Comparison of ENCODE assay signal across 18 cellular contexts in the genomic region with DNA sequence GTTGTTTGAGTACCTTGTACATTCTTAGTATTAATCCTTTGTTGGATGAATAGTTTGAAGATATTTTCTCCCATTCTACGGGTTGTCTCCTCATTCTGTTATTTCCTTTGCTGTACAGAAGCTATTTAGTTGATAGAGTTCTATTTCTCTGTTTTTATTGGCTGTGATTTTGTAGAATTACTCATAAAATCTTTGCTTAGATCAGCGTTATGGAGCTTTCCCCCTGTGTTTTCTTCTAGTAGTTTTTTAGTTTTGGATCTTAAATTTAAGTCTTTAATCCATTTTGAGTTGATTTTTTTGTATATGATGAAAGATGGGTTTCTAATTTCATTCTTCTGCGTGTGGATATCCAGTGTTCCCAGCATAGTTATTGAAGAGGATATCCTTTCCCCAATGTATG. TPM values are rescaled to one million over a fixed set of nuclear protein-coding genes. Genes with fewer than 3 reads are reported as not detected.
DNase-seq lines count a peak whose midpoint lies in the region; ATAC-seq and TF ChIP-seq lines count a peak whose summit lies in the region.
"Had no signal": no experiment of that assay in that cellular context is flagged by ENCODE, and none has a peak within 500 bp of the region (broad histone marks: within the 10 kb centered on the region; RNA-seq: fewer than 3 reads in every experiment).

No MANE protein-coding gene starts in this region.

- no peak overlapping the region for H3K4me2 ChIP-seq in IMR-90 (ENCODE audit: low read depth, low read length)
- H3K4me2 ChIP-seq: SK-N-SH had no signal

- no peak overlapping the region for H3K56ac ChIP-seq in IMR-90 (ENCODE audit: extremely low read depth, insufficient read depth, low read length)

- dilution Hi-C loops in IMR-90 (cut with HindIII; ENCODE audit: low sequenced_read_pairs, unreplicated experiment): no loop called here

- no peak for TF ChIP-seq EP300 in suprapubic skin (IDR thresholded peaks at IDR 0.05)

- H4K91ac ChIP-seq in IMR-90 (ENCODE audit: insufficient read depth, low read depth, low read length): no peak overlapping the region

- in situ Hi-C loops in IMR-90 (cut with MboI; ENCODE audit: low sequenced_read_pairs): no loop called here

- no peak for TF ChIP-seq POLR2A in IMR-90 (IDR thresholded peaks at IDR 0.05; ENCODE audit: low read depth, low read length)
- no peak for TF ChIP-seq POLR2A in suprapubic skin (IDR thresholded peaks at IDR 0.05)
- TF ChIP-seq POLR2A in GM18505 (IDR thresholded peaks at IDR 0.05; ENCODE audit: borderline replicate concordance, extremely low read depth, insufficient read depth, insufficient read length): no peak

- TF ChIP-seq CTCF in IMR-90 (conservative IDR thresholded peaks at IDR 0.05; ENCODE audit: low read depth, low read length): no peak
- TF ChIP-seq CTCF in suprapubic skin (IDR thresholded peaks at IDR 0.05): no peak

- no TSS peak for BruUV-seq in IMR-90 (replicated peaks; lab: Mats Ljungman, UMichigan)

- H2BK120ac ChIP-seq in IMR-90 (ENCODE audit: low read depth, low read length): no peak overlapping the region

- peaks cover 2% of the 10 kb centered on the region for H3K36me3 Mint-ChIP-seq in activated naive CD4-positive, alpha-beta T cell treated with anti-CD3 and anti-CD28 coated beads for 36 hours (ENCODE audit: low read depth)
- H3K36me3 Mint-ChIP-seq in central memory CD8-positive, alpha-beta T cell (ENCODE audit: insufficient read depth): peaks cover 38% of the 10 kb centered on the region
- H3K36me3 Mint-ChIP-seq in stimulated activated effector memory CD8-positive, alpha-beta T cell treated with anti-CD3 and anti-CD28 coated beads, Interleukin-12 subunit alpha, Interleukin-12 subunit beta, amount 100 ng/mL, for 72 hours: peaks cover 93% of the 10 kb centered on the region

- H3K27ac Mint-ChIP-seq in activated naive CD4-positive, alpha-beta T cell treated with anti-CD3 and anti-CD28 coated beads for 36 hours: peak overlapping the region; percentile 32
- H3K27ac Mint-ChIP-seq in central memory CD8-positive, alpha-beta T cell (ENCODE audit: low read depth): peak overlapping the region; percentile 77
- peak overlapping the region; percentile 86 for H3K27ac Mint-ChIP-seq in stimulated activated effector memory CD8-positive, alpha-beta T cell treated with anti-CD3 and anti-CD28 coated beads, Interleukin-12 subunit alpha, Interleukin-12 subunit beta, amount 100 ng/mL, for 72 hours
- H3K27ac Mint-ChIP-seq: activated naive CD8-positive, alpha-beta T cell treated with anti-CD3 and anti-CD28 coated beads, Interleukin-2, amount 10 ng/mL, durations not matched to agents 7 days and 5 days had no signal

- H3K27me3 Mint-ChIP-seq in activated naive CD4-positive, alpha-beta T cell treated with anti-CD3 and anti-CD28 coated beads for 36 hours (ENCODE audit: low read depth): no peaks in the 10 kb centered on the region
- no peaks in the 10 kb centered on the region for H3K27me3 Mint-ChIP-seq in central memory CD8-positive, alpha-beta T cell
- H3K27me3 Mint-ChIP-seq: activated naive CD8-positive, alpha-beta T cell treated with anti-CD3 and anti-CD28 coated beads, Interleukin-2, amount 10 ng/mL, durations not matched to agents 7 days and 5 days had no signal

- peaks cover 60% of the 10 kb centered on the region for H3K4me1 Mint-ChIP-seq in activated naive CD4-positive, alpha-beta T cell treated with anti-CD3 and anti-CD28 coated beads for 36 hours (ENCODE audit: low read depth)
- H3K4me1 Mint-ChIP-seq in central memory CD8-positive, alpha-beta T cell: peaks cover 64% of the 10 kb centered on the region
- H3K4me1 Mint-ChIP-seq in stimulated activated effector memory CD8-positive, alpha-beta T cell treated with anti-CD3 and anti-CD28 coated beads, Interleukin-12 subunit alpha, Interleukin-12 subunit beta, amount 100 ng/mL, for 72 hours: peaks cover 43% of the 10 kb centered on the region

- no peak overlapping the region for H4K8ac ChIP-seq in IMR-90 (ENCODE audit: low read depth in 2 of 2, low read length in 2 of 2)

- no peak overlapping the region for H3K4me3 Mint-ChIP-seq in activated naive CD4-positive, alpha-beta T cell treated with anti-CD3 and anti-CD28 coated beads for 36 hours
- H3K4me3 Mint-ChIP-seq in central memory CD8-positive, alpha-beta T cell: no peak overlapping the region
- no peak overlapping the region for H3K4me3 Mint-ChIP-seq in stimulated activated effector memory CD8-positive, alpha-beta T cell treated with anti-CD3 and anti-CD28 coated beads, Interleukin-12 subunit alpha, Interleukin-12 subunit beta, amount 100 ng/mL, for 72 hours
- H3K4me3 Mint-ChIP-seq: activated naive CD8-positive, alpha-beta T cell treated with anti-CD3 and anti-CD28 coated beads, Interleukin-2, amount 10 ng/mL, durations not matched to agents 7 days and 5 days had no signal

- no peak overlapping the region for H3K27ac ChIP-seq in IMR-90 (ENCODE audit: insufficient read depth, low read length)
- H3K27ac ChIP-seq in suprapubic skin: no peak overlapping the region
- H3K27ac ChIP-seq: BLaER1 treated with 17β-estradiol and CSF1 and Interleukin-3, amounts not matched to agents 10 nM and 100 nM; HL-60 had no signal

- no peak overlapping the region for H3K18ac ChIP-seq in IMR-90 (ENCODE audit: low read depth, low read length)

- H4K5ac ChIP-seq in IMR-90 (ENCODE audit: low read depth, low read length): no peak overlapping the region

- no peaks in the 10 kb centered on the region for H3K27me3 ChIP-seq in IMR-90 (ENCODE audit: control insufficient read depth, insufficient read depth, low read length)
- H3K27me3 ChIP-seq in suprapubic skin: no peaks in the 10 kb centered on the region
- H3K27me3 ChIP-seq in MG63: no peaks in the 10 kb centered on the region
- H3K27me3 ChIP-seq: BLaER1 treated with 17β-estradiol and CSF1 and Interleukin-3, amounts not matched to agents 10 nM and 100 nM had no signal

- no peak overlapping the region for H2AK5ac ChIP-seq in IMR-90 (ENCODE audit: low read depth, low read length)

- peaks cover 17 to 30% of the 10 kb centered on the region in 2 experiments for H3K79me1 ChIP-seq in IMR-90 (ENCODE audit: low read depth in 1 of 2, low read length in 2 of 2)

- no peaks in the 10 kb centered on the region for H3K9me3 ChIP-seq in IMR-90 (ENCODE audit: control insufficient read depth, insufficient read depth, low read length)
- no peaks in the 10 kb centered on the region for H3K9me3 ChIP-seq in suprapubic skin
- no peaks in the 10 kb centered on the region for H3K9me3 ChIP-seq in MG63
- H3K9me3 ChIP-seq: BLaER1 treated with 17β-estradiol and CSF1 and Interleukin-3, amounts not matched to agents 10 nM and 100 nM; SK-N-SH had no signal

- no peak overlapping the region for H2BK5ac ChIP-seq in IMR-90 (ENCODE audit: low read depth, low read length, poor library complexity, severe bottlenecking)

- CTCF ChIA-PET in activated naive CD4-positive, alpha-beta T cell treated with anti-CD3 and anti-CD28 coated beads for 36 hours (lab: Charles Lee): interaction anchor here (3.6 kb wide), 1 partner anchor 12 kb away, joined by 14 read pairs; no protein-coding TSS in a partner anchor
- CTCF ChIA-PET in IMR-90 (lab: Yijun Ruan, JAX): no interaction called here

- H2AFZ ChIP-seq in IMR-90 (replicated peaks; ENCODE audit: low read length, poor library complexity): no peak overlapping the region

- H2BK20ac ChIP-seq in IMR-90 (ENCODE audit: low read depth, low read length): no peak overlapping the region

- DNase-seq in activated naive CD4-positive, alpha-beta T cell treated with anti-CD3 and anti-CD28 coated beads for 36 hours: no peak
- no peak for DNase-seq in activated naive CD4-positive, alpha-beta T cell treated with anti-CD3 and anti-CD28 coated beads, Interleukin-2, amount 50 U/mL, for 16 hours
- DNase-seq in IMR-90 (no peak), suprapubic skin (ENCODE audit: low spot score in 2 of 2) (no peak), MG63 (no peak)
- DNase-seq in central memory CD8-positive, alpha-beta T cell (ENCODE audit: low spot score in 2 of 2): no peak
- no peak for DNase-seq in stimulated activated effector memory CD8-positive, alpha-beta T cell treated with anti-CD3 and anti-CD28 coated beads, Interleukin-12 subunit alpha, Interleukin-12 subunit beta, amount 100 ng/mL, for 72 hours (ENCODE audit: low spot score in 2 of 2)
- DNase-seq: activated naive CD8-positive, alpha-beta T cell treated with anti-CD3 and anti-CD28 coated beads, Interleukin-2, amount 10 ng/mL, durations not matched to agents 7 days and 5 days; cerebellar nuclear complex; glutamatergic neuron; NCI-H1092 treated with DMSO at 0.1 percent for 48 hours; NCI-H1930; NCI-H226; occipital lobe; SK-N-SH had no signal

- POLR2A ChIA-PET in IMR-90 (lab: Charles Lee; ENCODE audit: unreplicated experiment): no interaction called here

- peaks cover 2% of the 10 kb centered on the region; the same call in 1 of the 2 replicates for H3K4me1 ChIP-seq in IMR-90 (ENCODE audit: control insufficient read depth, insufficient read depth, low read length)
- H3K4me1 ChIP-seq in suprapubic skin: peaks cover 10% of the 10 kb centered on the region

- ATAC-seq in IMR-90 (ENCODE audit: low read depth) (no peak), GM18505 (IDR thresholded peaks at IDR 0.05; ENCODE audit: unreplicated experiment) (no peak)
- no peak for ATAC-seq in central memory CD8-positive, alpha-beta T cell (replicated peaks; ENCODE audit: extremely low read depth, poor library complexity, severe bottlenecking)
- no peak for ATAC-seq in stimulated activated effector memory CD8-positive, alpha-beta T cell treated with anti-CD3 and anti-CD28 coated beads, Interleukin-12 subunit alpha, Interleukin-12 subunit beta, amount 100 ng/mL, for 72 hours

- H3K9ac ChIP-seq in IMR-90 (ENCODE audit: low read depth, low read length): no peak overlapping the region
- H3K9ac ChIP-seq: BLaER1 treated with 17β-estradiol and CSF1 and Interleukin-3, amounts not matched to agents 10 nM and 100 nM; SK-N-SH had no signal

- no peak overlapping the region for H3K4ac ChIP-seq in IMR-90 (ENCODE audit: low read depth, low read length)

- H3K36me3 ChIP-seq in IMR-90 (ENCODE audit: control insufficient read depth, insufficient read depth, low read length) (0 out of 2 replicates have a peak, but pooled peaks cover 2% of the 10 kb centered on the region), suprapubic skin (peaks cover 6% of the 10 kb centered on the region), MG63 (no peaks in the 10 kb centered on the region)

- H2BK15ac ChIP-seq in IMR-90 (ENCODE audit: low read depth, low read length): no peak overlapping the region

- H2AK9ac ChIP-seq in IMR-90 (replicated peaks; ENCODE audit: low read depth, low read length, poor library complexity): no peak overlapping the region

- H3K14ac ChIP-seq in IMR-90 (replicated peaks; ENCODE audit: low read depth, low read length): no peak overlapping the region

- no CpG with 5 or more reads among the region's 3 CpGs for WGBS in IMR-90 (ENCODE audit: extremely low coverage in 2 of 2, insufficient read length in 1 of 2), 2 experiments
- WGBS in suprapubic skin: 90% methylated on average over 3 of the region's 3 CpGs

- TF ChIP-seq RAD21 in IMR-90 (IDR thresholded peaks at IDR 0.05; ENCODE audit: low read length): no peak

- H3K23ac ChIP-seq in IMR-90 (ENCODE audit: low read depth, low read length): no peak overlapping the region

- no peaks in the 10 kb centered on the region for H3K9me1 ChIP-seq in IMR-90 (ENCODE audit: insufficient read depth, low read length)

- H4K20me1 ChIP-seq in IMR-90 (ENCODE audit: insufficient read depth, low read length): no peaks in the 10 kb centered on the region; the same call in 1 of the 2 replicates

- no peaks in the 10 kb centered on the region for H3K9me3 Mint-ChIP-seq in activated naive CD4-positive, alpha-beta T cell treated with anti-CD3 and anti-CD28 coated beads for 36 hours
- no peaks in the 10 kb centered on the region for H3K9me3 Mint-ChIP-seq in central memory CD8-positive, alpha-beta T cell
- no peaks in the 10 kb centered on the region for H3K9me3 Mint-ChIP-seq in stimulated activated effector memory CD8-positive, alpha-beta T cell treated with anti-CD3 and anti-CD28 coated beads, Interleukin-12 subunit alpha, Interleukin-12 subunit beta, amount 100 ng/mL, for 72 hours
- H3K9me3 Mint-ChIP-seq: activated naive CD8-positive, alpha-beta T cell treated with anti-CD3 and anti-CD28 coated beads, Interleukin-2, amount 10 ng/mL, durations not matched to agents 7 days and 5 days had no signal

- H3K4me3 ChIP-seq in IMR-90 (ENCODE audit: insufficient read depth, low read depth, low read length) (no peak overlapping the region), suprapubic skin (no peak overlapping the region), MG63 (no peak overlapping the region)
- H3K4me3 ChIP-seq: BLaER1 treated with 17β-estradiol and CSF1 and Interleukin-3, amounts not matched to agents 10 nM and 100 nM had no signal

- intact Hi-C loops in activated naive CD4-positive, alpha-beta T cell treated with anti-CD3 and anti-CD28 coated beads for 36 hours (cut with micrococcal nuclease): no loop called here
- intact Hi-C loops in IMR-90 (cut with micrococcal nuclease): loop anchor here (5.0 kb wide), 1 partner anchor 38 kb away; no protein-coding TSS in a partner anchor

RNA-seq across cellular contexts. Expression of gene NFATC3, which starts 45.4 kb away (rescaled TPM):
- 10 to 100 TPM; 49.1 to 50.3 TPM for total RNA-seq in activated naive CD4-positive, alpha-beta T cell treated with anti-CD3 and anti-CD28 coated beads for 36 hours
- total RNA-seq in IMR-90 (2012; rRNA removed) (14.7 and 21.5 TPM in 2 replicates), suprapubic skin (10 to 100 TPM; 32.7 to 58.1 (median 36.9) TPM)
- 6.3 TPM in 2 replicates for polyA plus RNA-seq in IMR-90 (2012; rRNA removed)
- polyA plus RNA-seq in IMR-90 (2012; cell fraction: cytosol; rRNA removed): 3.6 and 3.7 TPM in 2 replicates
- polyA plus RNA-seq in IMR-90 (2012; cell fraction: nucleus; rRNA removed; ENCODE audit: low replicate concordance): 2.5 and 8.2 TPM in 2 replicates
- total RNA-seq in MG63 (2014; rRNA removed; shearing (Covaris generic); ENCODE audit: low replicate concordance): 4.5 and 4.6 TPM in 2 replicates

Comparison
In these comparisons a context has a peak if more than half of its experiments do, and no peak if none do; other contexts are left out.
1. H3K27ac Mint-ChIP-seq: peak in every context shown above with its lines; median percentile 86 in stimulated activated effector memory CD8-positive, alpha-beta T cell treated with anti-CD3 and anti-CD28 coated beads, Interleukin-12 subunit alpha, Interleukin-12 subunit beta, amount 100 ng/mL, for 72 hours; 77 in central memory CD8-positive, alpha-beta T cell; 32 in activated naive CD4-positive, alpha-beta T cell treated with anti-CD3 and anti-CD28 coated beads for 36 hours.